In the genomic region with DNA sequence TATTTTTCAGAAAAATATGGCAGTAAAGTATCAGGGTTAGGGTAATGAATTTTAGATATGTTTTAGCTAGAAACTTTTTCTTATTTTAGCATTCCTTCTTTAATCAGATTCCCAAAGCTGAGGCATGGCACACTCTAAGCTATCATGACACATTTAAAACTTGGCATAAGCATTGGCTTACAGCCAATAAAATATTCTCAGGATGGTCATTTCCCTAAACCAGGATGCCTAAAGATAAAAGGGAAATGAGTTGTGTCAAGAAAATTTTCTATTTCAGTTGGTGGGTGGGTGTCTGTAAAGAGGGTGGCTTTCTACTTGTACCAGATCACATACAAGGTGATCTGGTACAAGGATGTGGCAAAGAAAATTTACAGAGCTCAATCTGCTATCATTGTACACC, we compare ENCODE assay signal across 1 cellular context.
TF ChIP-seq lines count a peak whose summit lies in the region.

No MANE protein-coding gene starts in this region.

TF ChIP-seq in HEK293, 187 proteins besides CTCF, POLR2A, EP300 and RAD21:
- TF ChIP-seq, protein P1, sequence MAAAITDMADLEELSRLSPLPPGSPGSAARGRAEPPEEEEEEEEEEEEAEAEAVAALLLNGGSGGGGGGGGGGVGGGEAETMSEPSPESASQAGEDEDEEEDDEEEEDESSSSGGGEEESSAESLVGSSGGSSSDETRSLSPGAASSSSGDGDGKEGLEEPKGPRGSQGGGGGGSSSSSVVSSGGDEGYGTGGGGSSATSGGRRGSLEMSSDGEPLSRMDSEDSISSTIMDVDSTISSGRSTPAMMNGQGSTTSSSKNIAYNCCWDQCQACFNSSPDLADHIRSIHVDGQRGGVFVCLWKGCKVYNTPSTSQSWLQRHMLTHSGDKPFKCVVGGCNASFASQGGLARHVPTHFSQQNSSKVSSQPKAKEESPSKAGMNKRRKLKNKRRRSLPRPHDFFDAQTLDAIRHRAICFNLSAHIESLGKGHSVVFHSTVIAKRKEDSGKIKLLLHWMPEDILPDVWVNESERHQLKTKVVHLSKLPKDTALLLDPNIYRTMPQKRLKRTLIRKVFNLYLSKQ (tag by site-specific recombination; IDR thresholded peaks at IDR 0.05; ENCODE audit: borderline replicate concordance), result no peak
- TF ChIP-seq, protein P2, sequence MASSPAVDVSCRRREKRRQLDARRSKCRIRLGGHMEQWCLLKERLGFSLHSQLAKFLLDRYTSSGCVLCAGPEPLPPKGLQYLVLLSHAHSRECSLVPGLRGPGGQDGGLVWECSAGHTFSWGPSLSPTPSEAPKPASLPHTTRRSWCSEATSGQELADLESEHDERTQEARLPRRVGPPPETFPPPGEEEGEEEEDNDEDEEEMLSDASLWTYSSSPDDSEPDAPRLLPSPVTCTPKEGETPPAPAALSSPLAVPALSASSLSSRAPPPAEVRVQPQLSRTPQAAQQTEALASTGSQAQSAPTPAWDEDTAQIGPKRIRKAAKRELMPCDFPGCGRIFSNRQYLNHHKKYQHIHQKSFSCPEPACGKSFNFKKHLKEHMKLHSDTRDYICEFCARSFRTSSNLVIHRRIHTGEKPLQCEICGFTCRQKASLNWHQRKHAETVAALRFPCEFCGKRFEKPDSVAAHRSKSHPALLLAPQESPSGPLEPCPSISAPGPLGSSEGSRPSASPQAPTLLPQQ (tag by site-specific recombination; IDR thresholded peaks at IDR 0.05), result 0 out of 2 replicates have a peak, but pooled peaks have one; percentile 32
